Comparison of ENCODE assay signal across 22 cellular contexts in genomic region chr12:6640497-6640896, GRCh38. TPM values are rescaled to one million over a fixed set of nuclear protein-coding genes. Genes with fewer than 3 reads are reported as not detected.
"Had no signal": no experiment of that assay in that cellular context is flagged by ENCODE, and none has a peak within 500 bp of the region (broad histone marks: within the 10 kb centered on the region; RNA-seq: fewer than 3 reads in every experiment).

No MANE protein-coding gene starts in this region.

- H3K27me3 ChIP-seq: MG63, SJSA1 had no signal

- DNase-seq: Karpas-422, KG1, MG63, NCI-H1092, NCI-H1105 treated with DMSO at 0.1 percent for 48 hours, NCI-H1417 treated with DMSO at 0.1 percent for 48 hours, NCI-H146, NCI-H1694 treated with DMSO at 0.1 percent for 48 hours, NCI-H1930, NCI-H2081, NCI-H2107, NCI-H2227 treated with DMSO at 0.1 percent for 48 hours, NCI-H510A, NCI-H524 treated with DMSO at 0.1 percent for 48 hours, NCI-H69, NCI-H774, Right ventricle myocardium superior, RPMI8226, SIG-M5 had no signal

- H3K27ac ChIP-seq: SJSA1, SK-N-MC had no signal

- H3K4me3 ChIP-seq: MG63, SJSA1, SK-N-MC had no signal

- H3K36me3 ChIP-seq: MG63, SJSA1 had no signal

- H3K9me3 ChIP-seq: MG63, SJSA1 had no signal

RNA-seq across cellular contexts. Expression of gene LPAR5, which starts 4.7 kb away (rescaled TPM):
- total RNA-seq: HT-29, SJSA1 had no signal

RNA-seq across cellular contexts. Expression of gene ACRBP, which starts 6.7 kb away (rescaled TPM):
- total RNA-seq: SJSA1 had no signal
